Comparison of ENCODE assay signal across 8 cellular contexts in genomic region chr16:55035037-55035436, GRCh38.
DNase-seq lines count a peak whose midpoint lies in the region; ATAC-seq and TF ChIP-seq lines count a peak whose summit lies in the region.

No MANE protein-coding gene starts in this region.

- H3K79me2 ChIP-seq in DOHH2 (ENCODE audit: control insufficient read depth, low read length) = no peaks in the 10 kb centered on the region

- H3K4me1 ChIP-seq in DOHH2 (ENCODE audit: control insufficient read depth, low read length) (no peaks in the 10 kb centered on the region), prostate gland (replicated peaks) (no peaks in the 10 kb centered on the region)

- no peaks in the 10 kb centered on the region for H3F3A ChIP-seq in DOHH2 (ENCODE audit: control insufficient read depth, insufficient read depth)

- 60% methylated on average over 7 of the region's 7 CpGs for WGBS in prostate gland

- H3K27me3 Mint-ChIP-seq in HFFc6 (ENCODE audit: insufficient read depth) (peaks cover 4% of the 10 kb centered on the region), natural killer cell (ENCODE audit: low read depth in 2 of 2) (peaks cover 0 to 3% of the 10 kb centered on the region in 2 donors)

- H3K9me3 ChIP-seq in DOHH2 (ENCODE audit: control insufficient read depth, insufficient read depth, low read length) = no peaks in the 10 kb centered on the region
- no peaks in the 10 kb centered on the region for H3K9me3 ChIP-seq in prostate gland

- H3K4me1 Mint-ChIP-seq in HFFc6 (ENCODE audit: low read depth) = no peaks in the 10 kb centered on the region
- H3K4me1 Mint-ChIP-seq in natural killer cell = no peaks in the 10 kb centered on the region

- peak; percentile 77 for TF ChIP-seq CTCF in DOHH2 (IDR thresholded peaks at IDR 0.05; ENCODE audit: low read depth, low read length, poor library complexity, severe bottlenecking)
- peak; percentile 65 for TF ChIP-seq CTCF in HFFc6 (IDR thresholded peaks at IDR 0.05)
- peak; percentile 55 for TF ChIP-seq CTCF in kidney epithelial cell (IDR thresholded peaks at IDR 0.05; ENCODE audit: insufficient read depth, low read length, poor library complexity, severe bottlenecking)
- TF ChIP-seq CTCF in prostate gland (IDR thresholded peaks at IDR 0.05) = no peak
- TF ChIP-seq CTCF in natural killer cell (IDR thresholded peaks at IDR 0.05) = no peak

- no peaks in the 10 kb centered on the region; the same call in 1 of the 2 replicates for H3K9me3 Mint-ChIP-seq in HFFc6
- no peaks in the 10 kb centered on the region for H3K9me3 Mint-ChIP-seq in natural killer cell

- no peak for TF ChIP-seq POLR2A in prostate gland (IDR thresholded peaks at IDR 0.05)

- no peak overlapping the region for H3K4me3 Mint-ChIP-seq in HFFc6
- H3K4me3 Mint-ChIP-seq in natural killer cell = no peak overlapping the region

- H4K20me1 ChIP-seq in DOHH2 (ENCODE audit: control insufficient read depth, insufficient read depth, low read depth, low read length) = no peaks in the 10 kb centered on the region

- H3K9me2 ChIP-seq in DOHH2 (replicated peaks; ENCODE audit: control insufficient read depth, low read length) = no peaks in the 10 kb centered on the region

- H3K4me3 ChIP-seq in DOHH2 (ENCODE audit: low read length) = no peak overlapping the region
- H3K4me3 ChIP-seq in kidney epithelial cell (ENCODE audit: low read depth, low read length) = no peak overlapping the region
- no peak overlapping the region for H3K4me3 ChIP-seq in prostate gland

- no peak overlapping the region for H3K27ac Mint-ChIP-seq in HFFc6
- H3K27ac Mint-ChIP-seq in natural killer cell = no peak overlapping the region

- intact Hi-C loops in prostate gland (cut with DNase I) (no loop called here), natural killer cell (cut with micrococcal nuclease) (no loop called here)

- H3K27me3 ChIP-seq in DOHH2 (ENCODE audit: control insufficient read depth, low read length) (no peaks in the 10 kb centered on the region), kidney epithelial cell (ENCODE audit: control insufficient read depth, insufficient read depth, low read length) (no peaks in the 10 kb centered on the region), prostate gland (replicated peaks; ENCODE audit: insufficient read depth) (no peaks in the 10 kb centered on the region)

- H3K27ac ChIP-seq in DOHH2 (ENCODE audit: low read depth, low read length) (no peak overlapping the region), prostate gland (no peak overlapping the region)

- H3K36me3 ChIP-seq in DOHH2 (ENCODE audit: control insufficient read depth, low read length) = no peaks in the 10 kb centered on the region
- no peaks in the 10 kb centered on the region for H3K36me3 ChIP-seq in kidney epithelial cell (ENCODE audit: control insufficient read depth, insufficient read depth, low read length)
- H3K36me3 ChIP-seq in prostate gland = no peaks in the 10 kb centered on the region

- no peak overlapping the region for H3K4me2 ChIP-seq in DOHH2 (ENCODE audit: low read length)

- DNase-seq in HFFc6 (no peak), UCSD-AML1 (lab: John Stamatoyannopoulos, UW; ENCODE audit: unreplicated experiment) (peak; percentile 49), kidney epithelial cell (ENCODE audit: low read depth) (no peak), prostate gland (ENCODE audit: low spot score) (no peak), natural killer cell (no peak)

- ATAC-seq in HG03378 (IDR thresholded peaks at IDR 0.05; ENCODE audit: unreplicated experiment) (no peak), GM21367 (IDR thresholded peaks at IDR 0.05; ENCODE audit: unreplicated experiment) (no peak), natural killer cell (no peak)

- H3K36me3 Mint-ChIP-seq in HFFc6 (ENCODE audit: low read depth) = no peaks in the 10 kb centered on the region
- H3K36me3 Mint-ChIP-seq in natural killer cell = no peaks in the 10 kb centered on the region

Comparison
In these comparisons a context has a peak if more than half of its experiments do, and no peak if none do; other contexts are left out.
1. CTCF ChIP-seq: peak in DOHH2 (single experiment), HFFc6 (single experiment) and kidney epithelial cell (single experiment); none in prostate gland (0 of 4) and natural killer cell (single experiment).